ENCODE assay signal across 8 cellular contexts in genomic region chr20:58309607-58310290, GRCh38. TPM values are rescaled to one million over a fixed set of nuclear protein-coding genes. Genes with fewer than 3 reads are reported as not detected.
DNase-seq lines count a peak whose midpoint lies in the region; ATAC-seq, FAIRE-seq and TF ChIP-seq lines count a peak whose summit lies in the region.

RAB22A (plus strand) TSS chr20:58309715; CDS start chr20:58309977, 262 bp downstream.

- peak; percentile 35 for FAIRE-seq in endothelial cell of umbilical vein (lab: Jason Lieb, UNC)

- TF ChIP-seq POLR2A in GM19193 (IDR thresholded peaks at IDR 0.05; ENCODE audit: extremely low read depth, insufficient read depth, insufficient read length): peak; percentile 94
- peak; percentile 95 for TF ChIP-seq POLR2A in endothelial cell of umbilical vein (IDR thresholded peaks at IDR 0.05; ENCODE audit: low read depth, low read length)

- H3K4me1 ChIP-seq in BLaER1 (peaks cover 50% of the 10 kb centered on the region), endothelial cell of umbilical vein (ENCODE audit: control insufficient read depth, extremely low read depth, insufficient read depth, low read length) (peaks cover 10% of the 10 kb centered on the region)

- no TSS peak for BruUV-seq in endothelial cell of umbilical vein (replicated peaks; lab: Mats Ljungman, UMichigan)

- H3K4me3 ChIP-seq in BLaER1 (peak within 1 kb of the TSS; percentile 99), endothelial cell of umbilical vein (replicated peaks in 1 of 3; ENCODE audit: insufficient read depth in 1 of 3, low read depth in 1 of 3, low read length in 3 of 3) (peak within 1 kb of the TSS; percentile 96 to 99 (median 98))

- H3K79me2 ChIP-seq in endothelial cell of umbilical vein (ENCODE audit: control insufficient read depth, insufficient read depth, low read length): peaks cover 47% of the 10 kb centered on the region

- ATAC-seq in HG03378 (IDR thresholded peaks at IDR 0.05; ENCODE audit: unreplicated experiment): peak; percentile 41

- H3K4me2 ChIP-seq in BLaER1 (peak within 1 kb of the TSS; percentile 91), endothelial cell of umbilical vein (ENCODE audit: insufficient read depth, low read length) (peak within 1 kb of the TSS; percentile 92)

- DNase-seq in NOMO-1 treated with DMSO at 0.1 percent for 48 hours (lab: John Stamatoyannopoulos, UW; ENCODE audit: unreplicated experiment) (peak; percentile 65), endothelial cell of umbilical vein (ENCODE audit: low read depth, low spot score) (peak; percentile 66), middle frontal gyrus (ENCODE audit: extremely low spot score, low spot score) (peak; percentile 37)
- peak; percentile 81 for DNase-seq in activated CD8-positive, alpha-beta memory T cell treated with anti-CD3 and anti-CD28 coated beads, Interleukin-2, amount 50 U/mL, for 4 hours
- DNase-seq in stimulated activated CD8-positive, alpha-beta memory T cell treated with anti-CD3 and anti-CD28 coated beads, Interleukin-15, amount 100 ng/mL, for 48 hours (ENCODE audit: low read depth in 2 of 2): peak; percentile 71 to 76

- no peaks in the 10 kb centered on the region for H3K9me3 ChIP-seq in BLaER1
- no peaks in the 10 kb centered on the region for H3K9me3 ChIP-seq in endothelial cell of umbilical vein (replicated peaks; ENCODE audit: control insufficient read depth, insufficient read depth, low read length)

- CTCF ChIA-PET in endothelial cell of umbilical vein (lab: Charles Lee): interaction anchor here (1.1 kb wide), 1 partner anchor 137 kb away, joined by 4 read pairs; no protein-coding TSS in a partner anchor

- intact Hi-C loops in endothelial cell of umbilical vein (cut with micrococcal nuclease): loop anchor here (1.0 to 5.0 kb wide), 6 partner anchors 33 to 383 kb away; partner anchors contain the start of genes NPEPL1 and VAPB

- dilution Hi-C loops in endothelial cell of umbilical vein (cut with MboI; ENCODE audit: extremely low pct_ligation_motif_present, low sequenced_read_pairs): no loop called here

- no peak for TF ChIP-seq CTCF in endothelial cell of umbilical vein (IDR thresholded peaks at IDR 0.05; ENCODE audit: extremely low read depth in 1 of 2, insufficient read depth in 1 of 2, low read depth in 1 of 2, low read length in 2 of 2)

- H2AFZ ChIP-seq in endothelial cell of umbilical vein (ENCODE audit: low read depth, low read length): peak within 1 kb of the TSS; percentile 95

- H4K20me1 ChIP-seq in BLaER1 (no peaks in the 10 kb centered on the region), endothelial cell of umbilical vein (replicated peaks; ENCODE audit: control insufficient read depth, extremely low read depth, insufficient read depth, low read length) (peaks cover under 1% of the 10 kb centered on the region)

- H3K9me1 ChIP-seq in endothelial cell of umbilical vein (replicated peaks; ENCODE audit: control insufficient read depth, extremely low read depth, insufficient read depth, low read length): no peaks in the 10 kb centered on the region

- peak within 1 kb of the TSS; percentile 96 for H3K9ac ChIP-seq in BLaER1
- H3K9ac ChIP-seq in endothelial cell of umbilical vein (replicated peaks; ENCODE audit: extremely low read depth, insufficient read depth, low read length): peak within 1 kb of the TSS; percentile 91

- POLR2A ChIA-PET in endothelial cell of umbilical vein (lab: Charles Lee): interaction anchor here (1.1 kb wide), 1 partner anchor 79 kb away, joined by 5 read pairs; the partner anchor contains the start of gene VAPB

- peaks cover 30% of the 10 kb centered on the region for H3K36me3 ChIP-seq in BLaER1
- H3K36me3 ChIP-seq in endothelial cell of umbilical vein (ENCODE audit: control insufficient read depth in 2 of 2, extremely low read depth in 1 of 2, insufficient read depth in 2 of 2, low read length in 2 of 2): peaks cover 3 to 10% of the 10 kb centered on the region in 2 experiments

- H3K27ac ChIP-seq in BLaER1 (peak within 1 kb of the TSS; percentile 94), endothelial cell of umbilical vein (ENCODE audit: insufficient read depth, low read depth, low read length) (peak within 1 kb of the TSS; percentile 85)

- H3K27me3 ChIP-seq in BLaER1: no peaks in the 10 kb centered on the region
- H3K27me3 ChIP-seq in endothelial cell of umbilical vein (ENCODE audit: control insufficient read depth in 2 of 2, insufficient read depth in 2 of 2, low read length in 2 of 2): no peaks in the 10 kb centered on the region

TF ChIP-seq in endothelial cell of umbilical vein, 7 proteins besides CTCF, POLR2A, EP300 and RAD21:
- TF ChIP-seq POLR2AphosphoS5 (IDR thresholded peaks at IDR 0.05; ENCODE audit: insufficient read depth, low read depth, low read length) (peak; percentile 86), FOS (IDR thresholded peaks at IDR 0.05; ENCODE audit: borderline replicate concordance, insufficient read depth, low read length) (no peak), MAX (IDR thresholded peaks at IDR 0.05; ENCODE audit: insufficient read depth, insufficient read length) (no peak), GATA2 (IDR thresholded peaks at IDR 0.05; ENCODE audit: insufficient read depth, insufficient read length, low read depth, low read length) (no peak)

RNA-seq across cellular contexts. Expression of gene RAB22A, which starts in this region (rescaled TPM):
- 15.7 and 16.3 TPM in 2 replicates for total RNA-seq in endothelial cell of umbilical vein
- polyA plus RNA-seq in endothelial cell of umbilical vein: 8.6 TPM in 2 replicates
- polyA plus RNA-seq in endothelial cell of umbilical vein (2011; cell fraction: cytosol; rRNA removed): 6.5 and 6.8 TPM in 2 replicates
- polyA plus RNA-seq in endothelial cell of umbilical vein (2011; cell fraction: nucleus; rRNA removed): 17.6 and 17.9 TPM in 2 replicates
- 9.8 and 11.1 TPM in 2 replicates for polyA plus RNA-seq in endothelial cell of umbilical vein (2012)
- 29.3 and 37.9 TPM in 2 replicates for polyA minus RNA-seq in endothelial cell of umbilical vein
- polyA minus RNA-seq in endothelial cell of umbilical vein (2011; cell fraction: cytosol; rRNA and poly(A)+ RNA removed): 7.6 TPM
- polyA minus RNA-seq in endothelial cell of umbilical vein (2011; cell fraction: nucleus; rRNA and poly(A)+ RNA removed): 29.8 and 31.7 TPM in 2 replicates

Comparison
In these comparisons a context has a peak if more than half of its experiments do, and no peak if none do; other contexts are left out.
1. Peak in every context shown above with its lines: DNase-seq, ATAC-seq, H3K4me3 ChIP-seq and H3K27ac ChIP-seq.